In genomic region chr20:36092424-36093024, GRCh38 we compare ENCODE assay signal across 8 cellular contexts.
DNase-seq lines count a peak whose midpoint lies in the region; ATAC-seq and TF ChIP-seq lines count a peak whose summit lies in the region.

No MANE protein-coding gene starts in this region.

- no CpG with 5 or more reads among the region's 85 CpGs for WGBS in gastroesophageal sphincter (ENCODE audit: low coverage in 1 of 2), 2 donors

- POLR2A ChIA-PET in HEK293T (lab: Yijun Ruan, JAX): interaction anchor here (1.3 to 1.8 kb wide), 3 partner anchors 17 to 51 kb away, joined by 3 to 6 read pairs (median 4); no protein-coding TSS in a partner anchor

- H3K9me3 Mint-ChIP-seq in activated T-cell treated with anti-CD3 and anti-CD28 coated beads, Interleukin-2, amount 50 U/mL, for 24 hours: no peaks in the 10 kb centered on the region
- H3K9me3 Mint-ChIP-seq in osteocyte (ENCODE audit: unreplicated experiment): no peaks in the 10 kb centered on the region

- H3K27me3 Mint-ChIP-seq in activated T-cell treated with anti-CD3 and anti-CD28 coated beads, Interleukin-2, amount 50 U/mL, for 24 hours: peaks cover 52% of the 10 kb centered on the region
- peaks cover 5% of the 10 kb centered on the region for H3K27me3 Mint-ChIP-seq in osteocyte (ENCODE audit: unreplicated experiment)

- H3K4me3 Mint-ChIP-seq in activated T-cell treated with anti-CD3 and anti-CD28 coated beads, Interleukin-2, amount 50 U/mL, for 24 hours: peak overlapping the region; percentile 81
- peak overlapping the region; percentile 88 for H3K4me3 Mint-ChIP-seq in osteocyte (ENCODE audit: unreplicated experiment)

- CTCF ChIA-PET in HEK293T (lab: Yijun Ruan, JAX): no interaction called here

- peak overlapping the region; percentile 60 for H3K27ac Mint-ChIP-seq in activated T-cell treated with anti-CD3 and anti-CD28 coated beads, Interleukin-2, amount 50 U/mL, for 24 hours
- H3K27ac Mint-ChIP-seq in osteocyte (ENCODE audit: unreplicated experiment): peak overlapping the region; percentile 57

- H3K4me1 Mint-ChIP-seq in activated T-cell treated with anti-CD3 and anti-CD28 coated beads, Interleukin-2, amount 50 U/mL, for 24 hours (ENCODE audit: low read depth): peaks cover 18% of the 10 kb centered on the region
- peaks cover 29% of the 10 kb centered on the region for H3K4me1 Mint-ChIP-seq in osteocyte (ENCODE audit: unreplicated experiment)

- TF ChIP-seq POLR2A in gastroesophageal sphincter (IDR thresholded peaks at IDR 0.05): no peak

- no peak for TF ChIP-seq EP300 in gastroesophageal sphincter (IDR thresholded peaks at IDR 0.05)

- H3K4me3 ChIP-seq in AG10803 (ENCODE audit: low read length) (peak overlapping the region; percentile 76), gastroesophageal sphincter (peak overlapping the region; percentile 33 to 56)

- no peak for TF ChIP-seq CTCF in AG10803 (conservative IDR thresholded peaks at IDR 0.05; ENCODE audit: low read length)
- TF ChIP-seq CTCF in gastroesophageal sphincter (IDR thresholded peaks at IDR 0.05): peak in 1 of 4 experiments; percentile 7
- TF ChIP-seq CTCF in osteocyte (IDR thresholded peaks at IDR 0.05): no peak

- H3K4me1 ChIP-seq in gastroesophageal sphincter: peaks cover 0 to 32% (median 19%) of the 10 kb centered on the region in 3 donors

- DNase-seq in AG10803 (ENCODE audit: low read depth) (no peak), HEK293T (ENCODE audit: extremely low spot score) (peak; percentile 49), osteocyte (ENCODE audit: extremely low spot score, unreplicated experiment) (no peak), MV-4-11 (lab: John Stamatoyannopoulos, UW) (no peak)
- peak; percentile 41 for DNase-seq in activated T-cell treated with anti-CD3 and anti-CD28 coated beads, Interleukin-2, amount 50 U/mL, for 24 hours

- no peaks in the 10 kb centered on the region for H3K36me3 Mint-ChIP-seq in activated T-cell treated with anti-CD3 and anti-CD28 coated beads, Interleukin-2, amount 50 U/mL, for 24 hours (ENCODE audit: low read depth)
- H3K36me3 Mint-ChIP-seq in osteocyte (ENCODE audit: unreplicated experiment): no peaks in the 10 kb centered on the region

- H3K27me3 ChIP-seq in gastroesophageal sphincter: peaks cover 61% of the 10 kb centered on the region

- no peaks in the 10 kb centered on the region for H3K9me3 ChIP-seq in gastroesophageal sphincter

- no peaks in the 10 kb centered on the region for H3K36me3 ChIP-seq in gastroesophageal sphincter

- H3K27ac ChIP-seq in gastroesophageal sphincter: peak overlapping the region in 3 of 4 donors; percentile 20 to 71 (median 55)

- ATAC-seq in gastroesophageal sphincter (peak; percentile 44), HG03139 (IDR thresholded peaks at IDR 0.05; ENCODE audit: unreplicated experiment) (no peak), GM18861 (IDR thresholded peaks at IDR 0.05; ENCODE audit: unreplicated experiment) (no peak)

TF ChIP-seq in HEK293T, 16 proteins besides CTCF, POLR2A, EP300 and RAD21:
- no peak for TF ChIP-seq ARNT (IDR thresholded peaks at IDR 0.05)
- TF ChIP-seq HDGF (IDR thresholded peaks at IDR 0.05; ENCODE audit: borderline replicate concordance): no peak
- TF ChIP-seq NFRKB (IDR thresholded peaks at IDR 0.05): no peak
- no peak for TF ChIP-seq CTBP1 (IDR thresholded peaks at IDR 0.05; ENCODE audit: borderline replicate concordance)
- no peak for TF ChIP-seq ZNF384 (IDR thresholded peaks at IDR 0.05)
- no peak for TF ChIP-seq SP1 (IDR thresholded peaks at IDR 0.05)
- TF ChIP-seq TARDBP (IDR thresholded peaks at IDR 0.05): no peak
- no peak for TF ChIP-seq SUZ12 (IDR thresholded peaks at IDR 0.05)
- no peak for TF ChIP-seq ELF4 (IDR thresholded peaks at IDR 0.05)
- no peak for TF ChIP-seq FOXA1 (IDR thresholded peaks at IDR 0.05)
- TF ChIP-seq LEF1 (IDR thresholded peaks at IDR 0.05; ENCODE audit: borderline replicate concordance): no peak
- no peak for TF ChIP-seq FOXM1 (IDR thresholded peaks at IDR 0.05; ENCODE audit: borderline replicate concordance)
- no peak for TF ChIP-seq BHLHE40 (IDR thresholded peaks at IDR 0.05; ENCODE audit: borderline replicate concordance)

Comparison
In these comparisons a context has a peak if more than half of its experiments do, and no peak if none do; other contexts are left out.
1. DNase-seq: peak in HEK293T (single experiment) and activated T-cell treated with anti-CD3 and anti-CD28 coated beads, Interleukin-2, amount 50 U/mL, for 24 hours (single experiment); none in AG10803 (single experiment), osteocyte (single experiment) and MV-4-11 (single experiment).